1 cellular context compared by ENCODE assay signal in the genomic region with DNA sequence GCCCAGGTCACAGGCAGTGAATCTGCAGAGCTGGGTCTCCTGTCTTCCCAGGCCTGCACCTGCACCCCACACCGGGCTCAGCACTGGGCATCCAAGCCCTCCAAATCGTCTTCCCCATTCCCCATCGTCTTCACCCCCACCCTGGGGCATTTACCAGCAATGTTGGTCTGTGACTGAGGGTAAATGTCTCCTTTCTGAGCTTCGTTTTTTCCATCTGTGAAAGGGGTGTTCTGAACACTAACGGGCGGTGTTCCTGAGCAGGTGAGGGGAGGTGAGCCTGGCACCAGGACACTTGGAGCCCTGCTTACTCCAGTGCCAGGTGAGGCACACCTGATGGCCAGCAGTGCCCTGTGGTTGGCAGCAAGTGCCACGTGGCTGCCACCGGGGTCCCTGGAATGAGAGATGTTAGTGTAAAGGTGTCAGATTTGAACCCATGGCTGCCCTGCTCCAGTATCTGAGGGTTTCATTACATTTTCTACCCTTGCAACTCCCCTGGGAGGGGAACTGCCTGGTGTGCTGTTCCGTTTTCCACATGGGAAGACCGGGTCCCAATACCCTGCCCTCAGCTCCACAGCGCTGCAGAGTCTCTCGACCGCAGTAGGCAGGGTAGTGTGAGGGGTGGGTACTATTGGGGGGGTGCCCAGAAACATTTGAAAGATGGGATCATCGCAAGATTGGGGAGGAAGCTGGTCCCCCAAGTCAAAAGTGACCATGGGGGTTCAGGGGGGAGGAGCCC.
TF ChIP-seq lines count a peak whose summit lies in the region.

No MANE protein-coding gene starts in this region.

TF ChIP-seq in A549, 52 proteins besides CTCF, POLR2A, EP300 and RAD21 (continued from another document):
- TF ChIP-seq, protein P1, sequence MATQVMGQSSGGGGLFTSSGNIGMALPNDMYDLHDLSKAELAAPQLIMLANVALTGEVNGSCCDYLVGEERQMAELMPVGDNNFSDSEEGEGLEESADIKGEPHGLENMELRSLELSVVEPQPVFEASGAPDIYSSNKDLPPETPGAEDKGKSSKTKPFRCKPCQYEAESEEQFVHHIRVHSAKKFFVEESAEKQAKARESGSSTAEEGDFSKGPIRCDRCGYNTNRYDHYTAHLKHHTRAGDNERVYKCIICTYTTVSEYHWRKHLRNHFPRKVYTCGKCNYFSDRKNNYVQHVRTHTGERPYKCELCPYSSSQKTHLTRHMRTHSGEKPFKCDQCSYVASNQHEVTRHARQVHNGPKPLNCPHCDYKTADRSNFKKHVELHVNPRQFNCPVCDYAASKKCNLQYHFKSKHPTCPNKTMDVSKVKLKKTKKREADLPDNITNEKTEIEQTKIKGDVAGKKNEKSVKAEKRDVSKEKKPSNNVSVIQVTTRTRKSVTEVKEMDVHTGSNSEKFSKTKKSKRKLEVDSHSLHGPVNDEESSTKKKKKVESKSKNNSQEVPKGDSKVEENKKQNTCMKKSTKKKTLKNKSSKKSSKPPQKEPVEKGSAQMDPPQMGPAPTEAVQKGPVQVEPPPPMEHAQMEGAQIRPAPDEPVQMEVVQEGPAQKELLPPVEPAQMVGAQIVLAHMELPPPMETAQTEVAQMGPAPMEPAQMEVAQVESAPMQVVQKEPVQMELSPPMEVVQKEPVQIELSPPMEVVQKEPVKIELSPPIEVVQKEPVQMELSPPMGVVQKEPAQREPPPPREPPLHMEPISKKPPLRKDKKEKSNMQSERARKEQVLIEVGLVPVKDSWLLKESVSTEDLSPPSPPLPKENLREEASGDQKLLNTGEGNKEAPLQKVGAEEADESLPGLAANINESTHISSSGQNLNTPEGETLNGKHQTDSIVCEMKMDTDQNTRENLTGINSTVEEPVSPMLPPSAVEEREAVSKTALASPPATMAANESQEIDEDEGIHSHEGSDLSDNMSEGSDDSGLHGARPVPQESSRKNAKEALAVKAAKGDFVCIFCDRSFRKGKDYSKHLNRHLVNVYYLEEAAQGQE (IDR thresholded peaks at IDR 0.05): 0 out of 2 replicates have a peak, but pooled peaks have one; percentile 1
